In the genomic region with DNA sequence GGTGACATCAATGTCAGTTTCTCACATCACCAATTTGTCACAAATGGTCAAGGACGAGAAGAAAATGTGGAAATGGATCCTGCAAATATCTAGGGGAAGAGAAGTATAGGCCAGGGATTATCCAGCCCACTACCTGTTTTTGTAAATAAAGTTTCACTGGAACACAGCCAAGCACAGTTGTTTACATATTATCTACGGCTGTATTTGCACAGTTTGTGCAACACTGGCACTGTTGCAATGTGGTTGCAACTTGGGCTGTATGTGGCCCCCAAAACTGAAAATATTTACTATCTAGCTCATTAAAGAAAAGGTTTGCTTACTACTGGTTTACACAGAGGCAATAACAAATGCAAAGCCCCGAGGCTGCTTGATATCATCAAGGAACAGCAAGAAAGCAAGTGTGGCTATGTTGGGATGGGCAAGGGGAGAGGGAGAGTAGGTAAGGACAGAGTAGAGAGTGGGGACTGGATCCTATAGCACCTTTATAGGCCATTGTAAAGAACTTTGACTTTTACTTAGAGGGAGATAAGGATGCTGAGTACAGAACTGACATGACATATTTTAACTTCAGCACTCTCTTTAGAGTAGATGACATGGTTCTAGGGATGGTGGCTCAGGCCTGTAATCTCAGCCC, we compare ENCODE assay signal across 1 cellular context.
TF ChIP-seq lines count a peak whose summit lies in the region.

No MANE protein-coding gene starts in this region.

TF ChIP-seq in K562, 482 proteins besides CTCF, POLR2A, EP300 and RAD21 (continued from another document and continues in another):
- TF ChIP-seq, protein P1, sequence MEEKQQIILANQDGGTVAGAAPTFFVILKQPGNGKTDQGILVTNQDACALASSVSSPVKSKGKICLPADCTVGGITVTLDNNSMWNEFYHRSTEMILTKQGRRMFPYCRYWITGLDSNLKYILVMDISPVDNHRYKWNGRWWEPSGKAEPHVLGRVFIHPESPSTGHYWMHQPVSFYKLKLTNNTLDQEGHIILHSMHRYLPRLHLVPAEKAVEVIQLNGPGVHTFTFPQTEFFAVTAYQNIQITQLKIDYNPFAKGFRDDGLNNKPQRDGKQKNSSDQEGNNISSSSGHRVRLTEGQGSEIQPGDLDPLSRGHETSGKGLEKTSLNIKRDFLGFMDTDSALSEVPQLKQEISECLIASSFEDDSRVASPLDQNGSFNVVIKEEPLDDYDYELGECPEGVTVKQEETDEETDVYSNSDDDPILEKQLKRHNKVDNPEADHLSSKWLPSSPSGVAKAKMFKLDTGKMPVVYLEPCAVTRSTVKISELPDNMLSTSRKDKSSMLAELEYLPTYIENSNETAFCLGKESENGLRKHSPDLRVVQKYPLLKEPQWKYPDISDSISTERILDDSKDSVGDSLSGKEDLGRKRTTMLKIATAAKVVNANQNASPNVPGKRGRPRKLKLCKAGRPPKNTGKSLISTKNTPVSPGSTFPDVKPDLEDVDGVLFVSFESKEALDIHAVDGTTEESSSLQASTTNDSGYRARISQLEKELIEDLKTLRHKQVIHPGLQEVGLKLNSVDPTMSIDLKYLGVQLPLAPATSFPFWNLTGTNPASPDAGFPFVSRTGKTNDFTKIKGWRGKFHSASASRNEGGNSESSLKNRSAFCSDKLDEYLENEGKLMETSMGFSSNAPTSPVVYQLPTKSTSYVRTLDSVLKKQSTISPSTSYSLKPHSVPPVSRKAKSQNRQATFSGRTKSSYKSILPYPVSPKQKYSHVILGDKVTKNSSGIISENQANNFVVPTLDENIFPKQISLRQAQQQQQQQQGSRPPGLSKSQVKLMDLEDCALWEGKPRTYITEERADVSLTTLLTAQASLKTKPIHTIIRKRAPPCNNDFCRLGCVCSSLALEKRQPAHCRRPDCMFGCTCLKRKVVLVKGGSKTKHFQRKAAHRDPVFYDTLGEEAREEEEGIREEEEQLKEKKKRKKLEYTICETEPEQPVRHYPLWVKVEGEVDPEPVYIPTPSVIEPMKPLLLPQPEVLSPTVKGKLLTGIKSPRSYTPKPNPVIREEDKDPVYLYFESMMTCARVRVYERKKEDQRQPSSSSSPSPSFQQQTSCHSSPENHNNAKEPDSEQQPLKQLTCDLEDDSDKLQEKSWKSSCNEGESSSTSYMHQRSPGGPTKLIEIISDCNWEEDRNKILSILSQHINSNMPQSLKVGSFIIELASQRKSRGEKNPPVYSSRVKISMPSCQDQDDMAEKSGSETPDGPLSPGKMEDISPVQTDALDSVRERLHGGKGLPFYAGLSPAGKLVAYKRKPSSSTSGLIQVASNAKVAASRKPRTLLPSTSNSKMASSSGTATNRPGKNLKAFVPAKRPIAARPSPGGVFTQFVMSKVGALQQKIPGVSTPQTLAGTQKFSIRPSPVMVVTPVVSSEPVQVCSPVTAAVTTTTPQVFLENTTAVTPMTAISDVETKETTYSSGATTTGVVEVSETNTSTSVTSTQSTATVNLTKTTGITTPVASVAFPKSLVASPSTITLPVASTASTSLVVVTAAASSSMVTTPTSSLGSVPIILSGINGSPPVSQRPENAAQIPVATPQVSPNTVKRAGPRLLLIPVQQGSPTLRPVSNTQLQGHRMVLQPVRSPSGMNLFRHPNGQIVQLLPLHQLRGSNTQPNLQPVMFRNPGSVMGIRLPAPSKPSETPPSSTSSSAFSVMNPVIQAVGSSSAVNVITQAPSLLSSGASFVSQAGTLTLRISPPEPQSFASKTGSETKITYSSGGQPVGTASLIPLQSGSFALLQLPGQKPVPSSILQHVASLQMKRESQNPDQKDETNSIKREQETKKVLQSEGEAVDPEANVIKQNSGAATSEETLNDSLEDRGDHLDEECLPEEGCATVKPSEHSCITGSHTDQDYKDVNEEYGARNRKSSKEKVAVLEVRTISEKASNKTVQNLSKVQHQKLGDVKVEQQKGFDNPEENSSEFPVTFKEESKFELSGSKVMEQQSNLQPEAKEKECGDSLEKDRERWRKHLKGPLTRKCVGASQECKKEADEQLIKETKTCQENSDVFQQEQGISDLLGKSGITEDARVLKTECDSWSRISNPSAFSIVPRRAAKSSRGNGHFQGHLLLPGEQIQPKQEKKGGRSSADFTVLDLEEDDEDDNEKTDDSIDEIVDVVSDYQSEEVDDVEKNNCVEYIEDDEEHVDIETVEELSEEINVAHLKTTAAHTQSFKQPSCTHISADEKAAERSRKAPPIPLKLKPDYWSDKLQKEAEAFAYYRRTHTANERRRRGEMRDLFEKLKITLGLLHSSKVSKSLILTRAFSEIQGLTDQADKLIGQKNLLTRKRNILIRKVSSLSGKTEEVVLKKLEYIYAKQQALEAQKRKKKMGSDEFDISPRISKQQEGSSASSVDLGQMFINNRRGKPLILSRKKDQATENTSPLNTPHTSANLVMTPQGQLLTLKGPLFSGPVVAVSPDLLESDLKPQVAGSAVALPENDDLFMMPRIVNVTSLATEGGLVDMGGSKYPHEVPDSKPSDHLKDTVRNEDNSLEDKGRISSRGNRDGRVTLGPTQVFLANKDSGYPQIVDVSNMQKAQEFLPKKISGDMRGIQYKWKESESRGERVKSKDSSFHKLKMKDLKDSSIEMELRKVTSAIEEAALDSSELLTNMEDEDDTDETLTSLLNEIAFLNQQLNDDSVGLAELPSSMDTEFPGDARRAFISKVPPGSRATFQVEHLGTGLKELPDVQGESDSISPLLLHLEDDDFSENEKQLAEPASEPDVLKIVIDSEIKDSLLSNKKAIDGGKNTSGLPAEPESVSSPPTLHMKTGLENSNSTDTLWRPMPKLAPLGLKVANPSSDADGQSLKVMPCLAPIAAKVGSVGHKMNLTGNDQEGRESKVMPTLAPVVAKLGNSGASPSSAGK (IDR thresholded peaks at IDR 0.05): no peak
- TF ChIP-seq PRDM10 (IDR thresholded peaks at IDR 0.05; ENCODE audit: partially characterized antibody) (no peak), POLR2AphosphoS2 (IDR thresholded peaks at IDR 0.05; ENCODE audit: low read length) (no peak), ZNF696 (CRISPR knock-in tag; conservative IDR thresholded peaks at IDR 0.05) (no peak), BRD4 (IDR thresholded peaks at IDR 0.05) (no peak), TCFL5 (CRISPR knock-in tag; conservative IDR thresholded peaks at IDR 0.05) (no peak), PHTF2 (CRISPR knock-in tag; IDR thresholded peaks at IDR 0.05) (no peak), GTF2B (IDR thresholded peaks at IDR 0.05; ENCODE audit: extremely low read depth, insufficient read length) (no peak), CBFB (CRISPR knock-in tag; IDR thresholded peaks at IDR 0.05) (no peak), ZKSCAN8 (CRISPR knock-in tag; IDR thresholded peaks at IDR 0.05) (no peak), TAF7 (tag; IDR thresholded peaks at IDR 0.05) (no peak), MAFF (IDR thresholded peaks at IDR 0.05; ENCODE audit: low read length) (no peak), FOXK2 (conservative IDR thresholded peaks at IDR 0.05 in 1 of 2, IDR thresholded peaks at IDR 0.05 in 1 of 2; ENCODE audit: low read depth in 2 of 2) (peak; percentile 82 to 87), SNIP1 (IDR thresholded peaks at IDR 0.05; ENCODE audit: low read depth) (no peak), LEF1 (IDR thresholded peaks at IDR 0.05) (peak; percentile 71; the same call in 1 of the 2 replicates), ZNF124 (CRISPR knock-in tag; IDR thresholded peaks at IDR 0.05) (no peak), GTF2E2 (tag; IDR thresholded peaks at IDR 0.05) (no peak), ZNF668 (CRISPR knock-in tag; IDR thresholded peaks at IDR 0.05) (no peak), USF1 (CRISPR knock-in tag; IDR thresholded peaks at IDR 0.05) (no peak), TRIM28 (IDR thresholded peaks at IDR 0.05) (no peak), ATF6 (CRISPR knock-in tag; IDR thresholded peaks at IDR 0.05) (no peak), ZNF395 (CRISPR knock-in tag; IDR thresholded peaks at IDR 0.05) (no peak; the same call in 1 of the 2 replicates), TCF7L2 (IDR thresholded peaks at IDR 0.05; ENCODE audit: low read depth, low read length) (no peak), FOSL1 (tag; conservative IDR thresholded peaks at IDR 0.05) (no peak), PRMT5 (CRISPR knock-in tag; IDR thresholded peaks at IDR 0.05) (no peak), CEBPG (CRISPR knock-in tag; IDR thresholded peaks at IDR 0.05) (peak; percentile 75), CEBPG (tag; conservative IDR thresholded peaks at IDR 0.05 in 1 of 2, IDR thresholded peaks at IDR 0.05 in 1 of 2) (peak; percentile 81 to 97), PYGO2 (tag; IDR thresholded peaks at IDR 0.05) (no peak)
- TF ChIP-seq, protein P2, sequence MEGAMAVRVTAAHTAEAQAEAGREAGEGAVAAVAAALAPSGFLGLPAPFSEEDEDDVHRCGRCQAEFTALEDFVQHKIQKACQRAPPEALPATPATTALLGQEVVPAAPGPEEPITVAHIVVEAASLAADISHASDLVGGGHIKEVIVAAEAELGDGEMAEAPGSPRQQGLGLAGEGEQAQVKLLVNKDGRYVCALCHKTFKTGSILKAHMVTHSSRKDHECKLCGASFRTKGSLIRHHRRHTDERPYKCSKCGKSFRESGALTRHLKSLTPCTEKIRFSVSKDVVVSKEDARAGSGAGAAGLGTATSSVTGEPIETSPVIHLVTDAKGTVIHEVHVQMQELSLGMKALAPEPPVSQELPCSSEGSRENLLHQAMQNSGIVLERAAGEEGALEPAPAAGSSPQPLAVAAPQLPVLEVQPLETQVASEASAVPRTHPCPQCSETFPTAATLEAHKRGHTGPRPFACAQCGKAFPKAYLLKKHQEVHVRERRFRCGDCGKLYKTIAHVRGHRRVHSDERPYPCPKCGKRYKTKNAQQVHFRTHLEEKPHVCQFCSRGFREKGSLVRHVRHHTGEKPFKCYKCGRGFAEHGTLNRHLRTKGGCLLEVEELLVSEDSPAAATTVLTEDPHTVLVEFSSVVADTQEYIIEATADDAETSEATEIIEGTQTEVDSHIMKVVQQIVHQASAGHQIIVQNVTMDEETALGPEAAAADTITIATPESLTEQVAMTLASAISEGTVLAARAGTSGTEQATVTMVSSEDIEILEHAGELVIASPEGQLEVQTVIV (CRISPR knock-in tag; IDR thresholded peaks at IDR 0.05; ENCODE audit: borderline replicate concordance): no peak
- TF ChIP-seq, protein P3, sequence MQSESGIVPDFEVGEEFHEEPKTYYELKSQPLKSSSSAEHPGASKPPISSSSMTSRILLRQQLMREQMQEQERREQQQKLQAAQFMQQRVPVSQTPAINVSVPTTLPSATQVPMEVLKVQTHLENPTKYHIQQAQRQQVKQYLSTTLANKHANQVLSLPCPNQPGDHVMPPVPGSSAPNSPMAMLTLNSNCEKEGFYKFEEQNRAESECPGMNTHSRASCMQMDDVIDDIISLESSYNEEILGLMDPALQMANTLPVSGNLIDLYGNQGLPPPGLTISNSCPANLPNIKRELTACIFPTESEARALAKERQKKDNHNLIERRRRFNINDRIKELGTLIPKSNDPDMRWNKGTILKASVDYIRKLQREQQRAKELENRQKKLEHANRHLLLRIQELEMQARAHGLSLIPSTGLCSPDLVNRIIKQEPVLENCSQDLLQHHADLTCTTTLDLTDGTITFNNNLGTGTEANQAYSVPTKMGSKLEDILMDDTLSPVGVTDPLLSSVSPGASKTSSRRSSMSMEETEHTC (IDR thresholded peaks at IDR 0.05): no peak
